Comparison of ENCODE assay signal across 1 cellular context in the genomic region with DNA sequence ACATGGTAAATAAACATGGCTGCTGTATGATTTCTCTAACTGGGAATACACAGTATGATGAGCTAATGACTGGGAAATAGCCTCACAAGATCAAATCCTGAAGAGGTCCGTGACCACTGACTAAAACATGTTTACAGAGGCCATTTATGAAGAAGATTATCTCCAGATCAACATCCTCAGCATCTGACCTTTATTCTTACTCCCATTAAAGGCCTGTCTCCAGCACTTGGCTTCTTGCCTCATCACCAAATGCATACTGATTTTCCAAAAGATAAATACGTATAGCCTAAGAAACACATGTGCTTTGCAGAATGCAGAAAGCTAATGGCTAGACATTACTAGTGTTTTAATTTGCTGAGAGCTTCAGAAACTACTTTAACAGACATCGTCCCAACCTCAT.
TF ChIP-seq lines count a peak whose summit lies in the region.

No MANE protein-coding gene starts in this region.

TF ChIP-seq in SK-N-SH, 30 proteins besides CTCF, POLR2A, EP300 and RAD21 (continued from another document):
- TF ChIP-seq, protein P1, sequence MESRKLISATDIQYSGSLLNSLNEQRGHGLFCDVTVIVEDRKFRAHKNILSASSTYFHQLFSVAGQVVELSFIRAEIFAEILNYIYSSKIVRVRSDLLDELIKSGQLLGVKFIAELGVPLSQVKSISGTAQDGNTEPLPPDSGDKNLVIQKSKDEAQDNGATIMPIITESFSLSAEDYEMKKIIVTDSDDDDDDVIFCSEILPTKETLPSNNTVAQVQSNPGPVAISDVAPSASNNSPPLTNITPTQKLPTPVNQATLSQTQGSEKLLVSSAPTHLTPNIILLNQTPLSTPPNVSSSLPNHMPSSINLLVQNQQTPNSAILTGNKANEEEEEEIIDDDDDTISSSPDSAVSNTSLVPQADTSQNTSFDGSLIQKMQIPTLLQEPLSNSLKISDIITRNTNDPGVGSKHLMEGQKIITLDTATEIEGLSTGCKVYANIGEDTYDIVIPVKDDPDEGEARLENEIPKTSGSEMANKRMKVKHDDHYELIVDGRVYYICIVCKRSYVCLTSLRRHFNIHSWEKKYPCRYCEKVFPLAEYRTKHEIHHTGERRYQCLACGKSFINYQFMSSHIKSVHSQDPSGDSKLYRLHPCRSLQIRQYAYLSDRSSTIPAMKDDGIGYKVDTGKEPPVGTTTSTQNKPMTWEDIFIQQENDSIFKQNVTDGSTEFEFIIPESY (IDR thresholded peaks at IDR 0.05; ENCODE audit: borderline replicate concordance, low read depth): no peak
- TF ChIP-seq GATA2 (CRISPR knock-in tag; IDR thresholded peaks at IDR 0.05): peak; percentile 98
- peak; percentile 90 for TF ChIP-seq TCF12 (IDR thresholded peaks at IDR 0.05)
- no peak for TF ChIP-seq EZH2phosphoT487 (IDR thresholded peaks at IDR 0.05; ENCODE audit: borderline replicate concordance, low read depth)
- TF ChIP-seq TEAD4 (IDR thresholded peaks at IDR 0.05; ENCODE audit: borderline replicate concordance, insufficient read depth): peak; percentile 71
- TF ChIP-seq NFIC (IDR thresholded peaks at IDR 0.05; ENCODE audit: borderline replicate concordance): peak; percentile 78
- peak; percentile 79; the same call in 1 of the 2 replicates for TF ChIP-seq FOXM1 (IDR thresholded peaks at IDR 0.05; ENCODE audit: low read depth)
- TF ChIP-seq, protein P2, sequence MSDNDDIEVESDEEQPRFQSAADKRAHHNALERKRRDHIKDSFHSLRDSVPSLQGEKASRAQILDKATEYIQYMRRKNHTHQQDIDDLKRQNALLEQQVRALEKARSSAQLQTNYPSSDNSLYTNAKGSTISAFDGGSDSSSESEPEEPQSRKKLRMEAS (IDR thresholded peaks at IDR 0.05; ENCODE audit: low read depth): 0 out of 2 replicates have a peak, but pooled peaks have one; percentile 42
- TF ChIP-seq, protein P3, sequence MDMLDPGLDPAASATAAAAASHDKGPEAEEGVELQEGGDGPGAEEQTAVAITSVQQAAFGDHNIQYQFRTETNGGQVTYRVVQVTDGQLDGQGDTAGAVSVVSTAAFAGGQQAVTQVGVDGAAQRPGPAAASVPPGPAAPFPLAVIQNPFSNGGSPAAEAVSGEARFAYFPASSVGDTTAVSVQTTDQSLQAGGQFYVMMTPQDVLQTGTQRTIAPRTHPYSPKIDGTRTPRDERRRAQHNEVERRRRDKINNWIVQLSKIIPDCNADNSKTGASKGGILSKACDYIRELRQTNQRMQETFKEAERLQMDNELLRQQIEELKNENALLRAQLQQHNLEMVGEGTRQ (IDR thresholded peaks at IDR 0.05; ENCODE audit: borderline replicate concordance, low read depth, low read length): no peak
- no peak for TF ChIP-seq RFX5 (IDR thresholded peaks at IDR 0.05; ENCODE audit: low read length)
- no peak for TF ChIP-seq FOSL2 (IDR thresholded peaks at IDR 0.05; ENCODE audit: borderline replicate concordance, low read depth)
- no peak for TF ChIP-seq MEF2A (IDR thresholded peaks at IDR 0.05; ENCODE audit: borderline replicate concordance, low read depth)
- TF ChIP-seq JUND (IDR thresholded peaks at IDR 0.05): peak; percentile 59
- no peak for TF ChIP-seq NRF1 (IDR thresholded peaks at IDR 0.05; ENCODE audit: low read depth, low read length)
- no peak for TF ChIP-seq YY1 (IDR thresholded peaks at IDR 0.05; ENCODE audit: low read depth)
- TF ChIP-seq, protein P4, sequence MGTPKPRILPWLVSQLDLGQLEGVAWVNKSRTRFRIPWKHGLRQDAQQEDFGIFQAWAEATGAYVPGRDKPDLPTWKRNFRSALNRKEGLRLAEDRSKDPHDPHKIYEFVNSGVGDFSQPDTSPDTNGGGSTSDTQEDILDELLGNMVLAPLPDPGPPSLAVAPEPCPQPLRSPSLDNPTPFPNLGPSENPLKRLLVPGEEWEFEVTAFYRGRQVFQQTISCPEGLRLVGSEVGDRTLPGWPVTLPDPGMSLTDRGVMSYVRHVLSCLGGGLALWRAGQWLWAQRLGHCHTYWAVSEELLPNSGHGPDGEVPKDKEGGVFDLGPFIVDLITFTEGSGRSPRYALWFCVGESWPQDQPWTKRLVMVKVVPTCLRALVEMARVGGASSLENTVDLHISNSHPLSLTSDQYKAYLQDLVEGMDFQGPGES (IDR thresholded peaks at IDR 0.05; ENCODE audit: low read depth, low read length): no peak
